20 cellular contexts compared by ENCODE assay signal in genomic region chr5:63025679-63026078, GRCh38.
DNase-seq lines count a peak whose midpoint lies in the region; ATAC-seq and TF ChIP-seq lines count a peak whose summit lies in the region.
"Had no signal": no experiment of that assay in that cellular context is flagged by ENCODE, and none has a peak within 500 bp of the region (broad histone marks: within the 10 kb centered on the region; RNA-seq: fewer than 3 reads in every experiment).

No MANE protein-coding gene starts in this region.

- intact Hi-C loops in psoas muscle (cut with DNase I), result no loop called here

- no peaks in the 10 kb centered on the region for H3K36me3 Mint-ChIP-seq in effector memory CD8-positive, alpha-beta T cell (ENCODE audit: insufficient read depth)
- H3K36me3 Mint-ChIP-seq: naive thymus-derived CD8-positive, alpha-beta T cell had no signal

- no peaks in the 10 kb centered on the region for H3K27me3 ChIP-seq in psoas muscle (ENCODE audit: insufficient read depth in 3 of 3, low read length in 2 of 3)
- H3K27me3 ChIP-seq: SJSA1 had no signal

- H3K4me1 Mint-ChIP-seq in effector memory CD8-positive, alpha-beta T cell (ENCODE audit: low read depth in 2 of 2), result peaks cover 0 to 3% of the 10 kb centered on the region in 2 donors
- H3K4me1 Mint-ChIP-seq: GM23338; naive thymus-derived CD8-positive, alpha-beta T cell had no signal

- ATAC-seq in GM18858 (IDR thresholded peaks at IDR 0.05; ENCODE audit: unreplicated experiment), result peak; percentile 71
- peak; percentile 54 for ATAC-seq in GM21390 (IDR thresholded peaks at IDR 0.05; ENCODE audit: unreplicated experiment)
- ATAC-seq in HG03159 (IDR thresholded peaks at IDR 0.05; ENCODE audit: unreplicated experiment), result peak; percentile 43
- no peak for ATAC-seq in effector memory CD8-positive, alpha-beta T cell (replicated peaks)
- no peak for ATAC-seq in psoas muscle
- ATAC-seq: GM23338; naive thymus-derived CD8-positive, alpha-beta T cell had no signal

- H3K4me3 ChIP-seq in psoas muscle, result no peak overlapping the region
- H3K4me3 ChIP-seq: GM23338, prostate gland, SJSA1, thoracic aorta had no signal

- WGBS in psoas muscle, 3 donors, result 68 to 80% (median 78%) methylated on average over 3 of the region's 3 CpGs

- no peaks in the 10 kb centered on the region for H3K36me3 ChIP-seq in psoas muscle (ENCODE audit: insufficient read depth in 1 of 2, low read depth in 1 of 2)
- H3K36me3 ChIP-seq: prostate gland, SJSA1, thoracic aorta had no signal

- H3K27ac Mint-ChIP-seq in effector memory CD8-positive, alpha-beta T cell, result peak overlapping the region in 1 of 2 donors; percentile 48
- H3K27ac Mint-ChIP-seq: GM23338; naive thymus-derived CD8-positive, alpha-beta T cell had no signal

- H3K27me3 Mint-ChIP-seq in effector memory CD8-positive, alpha-beta T cell, result no peaks in the 10 kb centered on the region

- peak overlapping the region; percentile 45 to 66 for H3K4me3 Mint-ChIP-seq in effector memory CD8-positive, alpha-beta T cell
- H3K4me3 Mint-ChIP-seq: GM23338 had no signal

- no peak for TF ChIP-seq CTCF in psoas muscle (IDR thresholded peaks at IDR 0.05)

- peaks cover 0 to 4% of the 10 kb centered on the region in 2 donors for H3K9me3 Mint-ChIP-seq in effector memory CD8-positive, alpha-beta T cell

- no peak for DNase-seq in effector memory CD8-positive, alpha-beta T cell
- DNase-seq in activated gamma-delta T cell (lab: John Stamatoyannopoulos, UW) (no peak), occipital lobe (lab: John Stamatoyannopoulos, UW) (no peak), psoas muscle (no peak)
- DNase-seq: activated CD4-positive, alpha-beta T cell treated with anti-CD3 and anti-CD28 coated beads for 4 hours; activated CD8-positive, alpha-beta memory T cell treated with anti-CD3 and anti-CD28 coated beads, Interleukin-2, amount 50 U/mL, for 48 hours; activated naive CD4-positive, alpha-beta T cell treated with anti-CD3 and anti-CD28 coated beads, Interleukin-2, amount 50 U/mL, for 16 hours; islet precursor cell; mammary epithelial cell; MV-4-11; naive thymus-derived CD8-positive, alpha-beta T cell; NCI-H2029; NCI-H524 treated with DMSO at 0.1 percent for 48 hours had no signal

- H3K27ac ChIP-seq in psoas muscle, result no peak overlapping the region
- H3K27ac ChIP-seq: prostate gland, SJSA1, thoracic aorta had no signal

- H3K9me3 ChIP-seq in psoas muscle, result no peaks in the 10 kb centered on the region
- H3K9me3 ChIP-seq: prostate gland, SJSA1, thoracic aorta had no signal

- H3K4me1 ChIP-seq in psoas muscle, result no peaks in the 10 kb centered on the region
- H3K4me1 ChIP-seq: prostate gland, SJSA1 had no signal

Comparison
In these comparisons a context has a peak if more than half of its experiments do, and no peak if none do; other contexts are left out.
1. ATAC-seq: peak in GM18858 (single experiment), GM21390 (single experiment) and HG03159 (single experiment); none in effector memory CD8-positive, alpha-beta T cell (single experiment) and psoas muscle (0 of 4).